Comparison of ENCODE assay signal across 8 cellular contexts in the genomic region with DNA sequence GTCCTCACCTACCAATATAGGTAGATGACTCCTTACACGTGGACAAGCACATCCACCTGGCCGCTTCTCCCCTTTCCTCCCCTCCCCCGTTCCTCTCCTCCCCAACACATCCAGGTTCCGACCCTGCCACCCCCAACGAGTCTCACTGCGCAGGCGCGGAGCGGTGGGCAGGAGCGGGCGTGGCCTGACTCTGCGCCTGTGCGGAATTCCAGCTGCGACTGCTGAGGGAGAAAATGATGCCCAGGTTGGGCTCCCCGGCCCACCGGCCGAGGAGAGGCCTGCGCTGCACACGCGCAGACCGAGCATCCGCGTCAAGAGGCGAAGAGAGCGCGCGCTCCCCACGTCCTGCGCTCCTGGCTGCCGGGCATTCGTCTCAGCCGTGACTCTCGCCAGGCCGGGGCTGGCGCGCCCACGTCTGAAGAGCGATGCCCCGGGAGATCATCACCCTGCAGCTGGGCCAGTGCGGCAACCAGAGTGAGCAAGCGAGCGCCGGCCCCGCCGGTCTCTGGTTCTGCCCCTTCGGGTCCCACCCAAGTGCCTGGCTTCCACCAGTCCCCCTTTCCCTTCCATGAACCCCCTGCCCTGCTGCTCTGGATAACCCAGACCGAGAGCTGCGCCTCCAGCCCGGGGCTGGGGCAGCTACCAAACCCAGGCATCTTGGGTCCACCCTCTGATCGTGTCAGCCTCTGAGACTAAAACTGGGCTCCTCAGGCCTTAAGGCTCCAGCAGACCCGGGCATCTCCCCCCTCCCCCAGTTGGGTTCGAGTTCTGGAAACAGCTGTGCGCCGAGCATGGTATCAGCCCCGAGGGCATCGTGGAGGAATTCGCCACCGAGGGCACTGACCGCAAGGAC. TPM values are rescaled to one million over a fixed set of nuclear protein-coding genes. Genes with fewer than 3 reads are reported as not detected.
A peak's percentile ranks its signal among the peaks of the same experiment; 100 is the strongest.
DNase-seq lines count a peak whose midpoint lies in the region; ATAC-seq and TF ChIP-seq lines count a peak whose summit lies in the region.

Gene TUBG2, plus strand, starts transcription at position 206 of the 853 bp plus-strand sequence. Its CDS starts 220 bp downstream, at position 426.

- H2BK5ac ChIP-seq in trophoblast cell (ENCODE audit: low read depth, low read length, poor library complexity): peak within 1 kb of the TSS; percentile 5

- no peaks in the 10 kb centered on the region for H3K36me3 ChIP-seq in A673 (ENCODE audit: insufficient read depth, low read length, poor library complexity, severe bottlenecking)
- peaks cover 0 to 29% of the 10 kb centered on the region in 2 donors for H3K36me3 ChIP-seq in adrenal gland (replicated peaks in 1 of 2)
- peaks cover 8 to 9% of the 10 kb centered on the region in 2 experiments for H3K36me3 ChIP-seq in trophoblast cell (ENCODE audit: control insufficient read depth in 1 of 2, insufficient read depth in 2 of 2, low read length in 2 of 2)

- H4K8ac ChIP-seq in trophoblast cell (ENCODE audit: low read depth, low read length): peak within 1 kb of the TSS; percentile 85

- peak within 1 kb of the TSS; percentile 23 for H2BK120ac ChIP-seq in trophoblast cell (ENCODE audit: insufficient read depth, low read length, poor library complexity)

- WGBS in adrenal gland, 4 donors: 1 to 4% (median 1%) methylated on average over 14 to 57 of the region's 59 CpGs
- no CpG with 5 or more reads among the region's 59 CpGs for WGBS in trophoblast cell (ENCODE audit: extremely low coverage, insufficient coverage, insufficient read length)

- peaks cover 6% of the 10 kb centered on the region for H3K9me3 Mint-ChIP-seq in type B pancreatic cell

- H2AK5ac ChIP-seq in trophoblast cell (ENCODE audit: low read length): peak within 1 kb of the TSS; percentile 4

- H3K27ac Mint-ChIP-seq in type B pancreatic cell: peak within 1 kb of the TSS; percentile 78

- H3K4me2 ChIP-seq in trophoblast cell (ENCODE audit: low read length): peak within 1 kb of the TSS; percentile 84

- H3K9me3 ChIP-seq in A673 (ENCODE audit: low read depth, low read length, poor library complexity, severe bottlenecking) (no peaks in the 10 kb centered on the region), adrenal gland (replicated peaks in 1 of 3) (no peaks in the 10 kb centered on the region), trophoblast cell (ENCODE audit: insufficient read depth, low read depth, low read length) (no peaks in the 10 kb centered on the region)

- H2BK12ac ChIP-seq in trophoblast cell (ENCODE audit: low read length): peak within 1 kb of the TSS; percentile 32

- H3K4me3 ChIP-seq in A673 (ENCODE audit: low read depth, low read length, poor library complexity, severe bottlenecking): peak within 1 kb of the TSS; percentile 58
- H3K4me3 ChIP-seq in adrenal gland: peak within 1 kb of the TSS; percentile 25 to 71 (median 58)
- H3K4me3 ChIP-seq in trophoblast cell (ENCODE audit: low read depth, low read length): peak within 1 kb of the TSS; percentile 74

- peaks cover 4% of the 10 kb centered on the region for H3K4me1 ChIP-seq in A673 (ENCODE audit: insufficient read depth, low read length, poor library complexity, severe bottlenecking)
- H3K4me1 ChIP-seq in adrenal gland (replicated peaks in 1 of 2): peaks cover 13 to 26% of the 10 kb centered on the region in 2 donors
- peaks cover 0 to 9% of the 10 kb centered on the region in 2 experiments for H3K4me1 ChIP-seq in trophoblast cell (ENCODE audit: control insufficient read depth in 1 of 2, insufficient read depth in 2 of 2, low read length in 2 of 2)

- peak within 1 kb of the TSS; percentile 16 for H3K27ac ChIP-seq in A673 (ENCODE audit: low read depth, low read length, poor library complexity, severe bottlenecking)
- H3K27ac ChIP-seq in adrenal gland: peak within 1 kb of the TSS in 4 of 5 donors; percentile 60 to 89 (median 82)
- no peak within 1 kb of the TSS for H3K27ac ChIP-seq in trophoblast cell (ENCODE audit: low read depth, low read length)

- intact Hi-C loops in A673 (cut with micrococcal nuclease; ENCODE audit: unreplicated experiment) (no loop called here), adrenal gland (cut with DNase I) (no loop called here), cardiac septum (cut with DNase I) (no loop called here)

- DNase-seq in A673 (ENCODE audit: low spot score) (peak; percentile 85), NCI-H1105 (lab: John Stamatoyannopoulos, UW) (peak; percentile 92), SW 1271 (lab: John Stamatoyannopoulos, UW) (peak; percentile 74 to 87), adrenal gland (peak; percentile 89 to 93 (median 91)), cardiac septum (ENCODE audit: low spot score) (peak; percentile 94), trophoblast cell (peak; percentile 80 to 91), type B pancreatic cell (ENCODE audit: extremely low spot score, unreplicated experiment) (peak; percentile 92)

- H4K12ac ChIP-seq in trophoblast cell (ENCODE audit: low read depth, low read length): peak within 1 kb of the TSS; percentile 57

- no peaks in the 10 kb centered on the region for H3K27me3 ChIP-seq in A673 (replicated peaks; ENCODE audit: insufficient read depth, low read depth, low read length, poor library complexity)
- H3K27me3 ChIP-seq in adrenal gland: no peaks in the 10 kb centered on the region
- H3K27me3 ChIP-seq in trophoblast cell (ENCODE audit: insufficient read depth, low read length): no peaks in the 10 kb centered on the region

- no TSS peak for BruUV-seq in A673 (replicated peaks; lab: Mats Ljungman, UMichigan)

- H3K79me2 ChIP-seq in trophoblast cell (ENCODE audit: control insufficient read depth, insufficient read depth, low read length, poor library complexity): peaks cover 4% of the 10 kb centered on the region

- POLR2A ChIA-PET in A673 (lab: Charles Lee; ENCODE audit: low non-redundant PET): no interaction called here

- peak within 1 kb of the TSS; percentile 61 for H3K9ac ChIP-seq in trophoblast cell (ENCODE audit: low read length)

- ATAC-seq in GM18868 (IDR thresholded peaks at IDR 0.05; ENCODE audit: unreplicated experiment): peak; percentile 51

- H4K91ac ChIP-seq in trophoblast cell (ENCODE audit: low read depth, low read length): peak within 1 kb of the TSS; percentile 41

- H3K4me3 Mint-ChIP-seq in type B pancreatic cell: peak within 1 kb of the TSS; percentile 92

- H3K4me1 Mint-ChIP-seq in type B pancreatic cell (ENCODE audit: unreplicated experiment): peaks cover 17% of the 10 kb centered on the region

- peak within 1 kb of the TSS; percentile 41 for H3K14ac ChIP-seq in trophoblast cell (ENCODE audit: low read length)

- peak; percentile 49 to 91 for TF ChIP-seq POLR2A in adrenal gland (IDR thresholded peaks at IDR 0.05)

- H3K36me3 Mint-ChIP-seq in type B pancreatic cell: peaks cover 2% of the 10 kb centered on the region

- peaks cover 5% of the 10 kb centered on the region for H3K79me1 ChIP-seq in trophoblast cell (ENCODE audit: low read length)

- H3K18ac ChIP-seq in trophoblast cell (ENCODE audit: low read length): peak within 1 kb of the TSS; percentile 88

- TF ChIP-seq CTCF in A673 (conservative IDR thresholded peaks at IDR 0.05; ENCODE audit: low read depth, low read length) (no peak), adrenal gland (IDR thresholded peaks at IDR 0.05) (no peak), type B pancreatic cell (conservative IDR thresholded peaks at IDR 0.05) (no peak)

- peak within 1 kb of the TSS; percentile 83 for H2AFZ ChIP-seq in trophoblast cell (ENCODE audit: insufficient read depth, low read length, poor library complexity)

- CTCF ChIA-PET in A673 (lab: Charles Lee): interaction anchor here (1.1 kb wide), 1 partner anchor 81 kb away, joined by 3 read pairs; no protein-coding TSS in a partner anchor

- peak within 1 kb of the TSS; percentile 41 for H3K4ac ChIP-seq in trophoblast cell (ENCODE audit: low read depth, low read length)

- H3K23ac ChIP-seq in trophoblast cell (ENCODE audit: low read length): no peak within 1 kb of the TSS

- no peaks in the 10 kb centered on the region for H3K27me3 Mint-ChIP-seq in type B pancreatic cell

RNA-seq across cellular contexts. Expression of gene TUBG2, which starts in this region (rescaled TPM):
- 14.6 and 19.2 TPM in 2 replicates for total RNA-seq in A673 (2021)
- 10 to 100 TPM; 21.5 to 63.9 (median 45.6) TPM for total RNA-seq in adrenal gland
- 10 to 100 TPM; 19.3 to 65.1 (median 49.6) TPM for polyA plus RNA-seq in adrenal gland
- total RNA-seq in cardiac septum: 21.9 TPM
- 13.2 and 14.1 TPM in 2 replicates for polyA plus RNA-seq in trophoblast cell (2013)
- total RNA-seq in type B pancreatic cell (ENCODE audit: low replicate concordance): 18.0 and 24.4 TPM in 2 replicates
